Comparison of ENCODE assay signal across 22 cellular contexts in the genomic region with DNA sequence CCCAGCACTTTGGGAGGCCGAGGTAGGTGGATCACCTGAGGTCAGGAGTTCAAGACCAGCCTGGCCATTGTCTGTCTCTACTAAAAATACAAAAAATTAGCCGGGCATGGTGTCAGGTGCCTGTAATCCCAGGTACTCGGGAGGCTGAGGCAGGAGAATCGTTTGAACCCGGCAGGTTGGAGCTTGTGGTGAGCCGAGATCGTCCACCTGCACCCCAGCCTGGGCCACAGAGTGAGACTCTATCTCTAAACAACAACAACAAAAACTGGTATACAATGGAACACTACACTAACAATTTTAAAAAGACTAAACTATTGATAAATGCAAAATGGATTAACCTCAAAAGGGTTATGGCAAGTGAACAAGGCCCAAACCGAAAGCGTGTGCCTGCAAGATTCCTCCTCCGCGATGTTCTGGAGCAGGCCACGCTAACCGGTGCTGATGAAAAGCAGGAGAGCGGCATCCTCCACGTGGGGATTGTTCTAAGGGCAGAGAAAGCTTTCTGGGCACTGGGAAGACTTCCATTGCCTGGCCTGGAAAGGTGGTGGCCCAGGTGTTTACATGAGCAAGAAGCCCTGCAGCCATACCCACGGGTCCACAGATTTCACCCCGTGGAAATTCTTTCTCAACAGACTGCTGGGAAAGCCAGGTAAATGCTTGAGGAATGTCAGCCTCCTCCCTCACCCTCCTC. TPM values are rescaled to one million over a fixed set of nuclear protein-coding genes. Genes with fewer than 3 reads are reported as not detected.
DNase-seq lines count a peak whose midpoint lies in the region; ATAC-seq, FAIRE-seq and TF ChIP-seq lines count a peak whose summit lies in the region.
"Had no signal": no experiment of that assay in that cellular context is flagged by ENCODE, and none has a peak within 500 bp of the region (broad histone marks: within the 10 kb centered on the region; RNA-seq: fewer than 3 reads in every experiment).

No MANE protein-coding gene starts in this region.

- TF ChIP-seq CTCF in HEK293 (tag by site-specific recombination; IDR thresholded peaks at IDR 0.05) (no peak), kidney (IDR thresholded peaks at IDR 0.05; ENCODE audit: borderline replicate concordance, extremely low read depth, insufficient read depth) (no peak)

- no peak for ATAC-seq in stimulated activated naive B cell treated with anti-CD40 and anti-IgM and Interleukin-4, amounts not matched to agents 10 μg/mL and 1 μg/mL and 100 μg/mL, for 72 hours (replicated peaks)
- ATAC-seq in GM21717 (IDR thresholded peaks at IDR 0.05; ENCODE audit: unreplicated experiment): no peak
- ATAC-seq: left colon; stimulated activated memory B cell treated with anti-CD40 and anti-IgM and Interleukin-4, amounts not matched to agents 10 μg/mL and 1 μg/mL and 100 μg/mL, for 72 hours had no signal

- H3K79me1 ChIP-seq in neuronal stem cell (ENCODE audit: low read depth, low read length): no peaks in the 10 kb centered on the region

- H3K36me3 ChIP-seq in HEK293 (ENCODE audit: control insufficient read depth in 2 of 2, insufficient read depth in 1 of 2, low read length in 2 of 2) (no peaks in the 10 kb centered on the region), kidney (ENCODE audit: control insufficient read depth in 1 of 2, insufficient read depth in 2 of 2, low read length in 2 of 2) (no peaks in the 10 kb centered on the region), neuronal stem cell (replicated peaks in 1 of 2; ENCODE audit: control insufficient read depth in 2 of 2, insufficient read depth in 2 of 2, low read length in 2 of 2) (peaks cover 0 to 4% of the 10 kb centered on the region in 2 donors)
- H3K36me3 ChIP-seq: esophagus muscularis mucosa, neutrophil, thyroid gland had no signal

- no peak for DNase-seq in activated naive CD4-positive, alpha-beta T cell treated with anti-CD3 and anti-CD28 coated beads for 36 hours
- DNase-seq in kidney: peak; percentile 32
- DNase-seq in stimulated activated naive B cell treated with anti-CD40 and anti-IgM and Interleukin-4, amounts not matched to agents 10 μg/mL and 1 μg/mL and 100 μg/mL, for 72 hours: no peak
- no peak for DNase-seq in iPS-NIHi7 (ENCODE audit: extremely low spot score)
- DNase-seq in neuronal stem cell (ENCODE audit: low spot score): no peak
- DNase-seq: activated CD4-positive, alpha-beta memory T cell treated with anti-CD3 and anti-CD28 coated beads for 36 hours; amygdala; caudate nucleus; NCI-H524; SW 1271 had no signal

- H3K36me3 Mint-ChIP-seq in activated naive CD4-positive, alpha-beta T cell treated with anti-CD3 and anti-CD28 coated beads, Interleukin-2, amount 50 U/mL, for 24 hours: peaks cover 2% of the 10 kb centered on the region
- no peaks in the 10 kb centered on the region for H3K36me3 Mint-ChIP-seq in activated naive CD4-positive, alpha-beta T cell treated with anti-CD3 and anti-CD28 coated beads for 36 hours (ENCODE audit: low read depth)
- H3K36me3 Mint-ChIP-seq in stimulated activated naive B cell treated with anti-CD40 and anti-IgM and Interleukin-4, amounts not matched to agents 10 μg/mL and 1 μg/mL and 100 μg/mL, for 72 hours: peaks cover 11 to 19% of the 10 kb centered on the region in 2 donors
- H3K36me3 Mint-ChIP-seq: activated CD4-positive, alpha-beta memory T cell treated with anti-CD3 and anti-CD28 coated beads for 36 hours; stimulated activated memory B cell treated with anti-CD40 and anti-IgM and Interleukin-4, amounts not matched to agents 10 μg/mL and 1 μg/mL and 100 μg/mL, for 72 hours had no signal

- no peak overlapping the region for H3K4ac ChIP-seq in neuronal stem cell (ENCODE audit: low read length)

- H2BK12ac ChIP-seq in neuronal stem cell (ENCODE audit: low read length): no peak overlapping the region

- no peak for FAIRE-seq in kidney (lab: Jason Lieb, UNC)
- FAIRE-seq: G401.6, H54, TTC549 had no signal

- no peak overlapping the region for H3K14ac ChIP-seq in neuronal stem cell (ENCODE audit: low read length)

- H3K27me3 Mint-ChIP-seq in activated naive CD4-positive, alpha-beta T cell treated with anti-CD3 and anti-CD28 coated beads, Interleukin-2, amount 50 U/mL, for 24 hours: no peaks in the 10 kb centered on the region
- H3K27me3 Mint-ChIP-seq in activated naive CD4-positive, alpha-beta T cell treated with anti-CD3 and anti-CD28 coated beads for 36 hours (ENCODE audit: low read depth): no peaks in the 10 kb centered on the region
- H3K27me3 Mint-ChIP-seq in stimulated activated naive B cell treated with anti-CD40 and anti-IgM and Interleukin-4, amounts not matched to agents 10 μg/mL and 1 μg/mL and 100 μg/mL, for 72 hours: peaks cover 8 to 10% of the 10 kb centered on the region in 2 donors
- H3K27me3 Mint-ChIP-seq: activated CD4-positive, alpha-beta memory T cell treated with anti-CD3 and anti-CD28 coated beads for 36 hours had no signal

- H3K4me3 ChIP-seq in HEK293 (ENCODE audit: low read depth, low read length) (no peak overlapping the region), kidney (ENCODE audit: low read length in 2 of 2) (no peak overlapping the region), neuronal stem cell (ENCODE audit: low read length in 2 of 2) (no peak overlapping the region)
- H3K4me3 ChIP-seq: esophagus muscularis mucosa, thyroid gland had no signal

- H3K9me3 ChIP-seq in HEK293 (ENCODE audit: control insufficient read depth, insufficient read depth, low read depth, low read length): no peaks in the 10 kb centered on the region
- no peaks in the 10 kb centered on the region for H3K9me3 ChIP-seq in kidney (ENCODE audit: control insufficient read depth in 1 of 2, low read length in 2 of 2)
- peaks cover 0 to 8% of the 10 kb centered on the region in 2 donors for H3K9me3 ChIP-seq in neuronal stem cell (replicated peaks in 1 of 2; ENCODE audit: control insufficient read depth in 2 of 2, insufficient read depth in 1 of 2, low read depth in 1 of 2, low read length in 2 of 2)
- H3K9me3 ChIP-seq: esophagus muscularis mucosa, neutrophil, thyroid gland had no signal

- POLR2A ChIA-PET in HEK293 (lab: Yijun Ruan, JAX): no interaction called here

- no peak overlapping the region for H4K91ac ChIP-seq in neuronal stem cell (ENCODE audit: low read depth, low read length, poor library complexity)

- H3K9ac ChIP-seq in kidney (ENCODE audit: low read length in 2 of 2) (no peak overlapping the region), neuronal stem cell (ENCODE audit: low read depth, low read length, poor library complexity) (no peak overlapping the region)

- H3K4me1 Mint-ChIP-seq in activated naive CD4-positive, alpha-beta T cell treated with anti-CD3 and anti-CD28 coated beads, Interleukin-2, amount 50 U/mL, for 24 hours: peaks cover 16% of the 10 kb centered on the region
- peaks cover 6% of the 10 kb centered on the region for H3K4me1 Mint-ChIP-seq in activated naive CD4-positive, alpha-beta T cell treated with anti-CD3 and anti-CD28 coated beads for 36 hours (ENCODE audit: low read depth)
- H3K4me1 Mint-ChIP-seq in stimulated activated naive B cell treated with anti-CD40 and anti-IgM and Interleukin-4, amounts not matched to agents 10 μg/mL and 1 μg/mL and 100 μg/mL, for 72 hours: peaks cover 24 to 28% of the 10 kb centered on the region in 2 donors
- H3K4me1 Mint-ChIP-seq: stimulated activated memory B cell treated with anti-CD40 and anti-IgM and Interleukin-4, amounts not matched to agents 10 μg/mL and 1 μg/mL and 100 μg/mL, for 72 hours had no signal

- intact Hi-C loops in activated naive CD4-positive, alpha-beta T cell treated with anti-CD3 and anti-CD28 coated beads for 36 hours (cut with micrococcal nuclease): no loop called here
- intact Hi-C loops in kidney (cut with DNase I): no loop called here

- H3K4me3 Mint-ChIP-seq in activated naive CD4-positive, alpha-beta T cell treated with anti-CD3 and anti-CD28 coated beads, Interleukin-2, amount 50 U/mL, for 24 hours: no peak overlapping the region
- no peak overlapping the region for H3K4me3 Mint-ChIP-seq in activated naive CD4-positive, alpha-beta T cell treated with anti-CD3 and anti-CD28 coated beads for 36 hours
- H3K4me3 Mint-ChIP-seq in stimulated activated naive B cell treated with anti-CD40 and anti-IgM and Interleukin-4, amounts not matched to agents 10 μg/mL and 1 μg/mL and 100 μg/mL, for 72 hours: no peak overlapping the region
- H3K4me3 Mint-ChIP-seq: activated CD4-positive, alpha-beta memory T cell treated with anti-CD3 and anti-CD28 coated beads for 36 hours; activated T-helper 1 cell treated with anti-CD3 and anti-CD28 coated beads, Interleukin-12 subunit alpha, Interleukin-12 subunit beta, Interleukin-2, Interleukin-4 antibody, amounts not matched to agents 30 ng/mL and 10 ng/mL and 1 ng/mL, durations not matched to agents 14 hours and 24 hours and 36 hours; stimulated activated memory B cell treated with anti-CD40 and anti-IgM and Interleukin-4, amounts not matched to agents 10 μg/mL and 1 μg/mL and 100 μg/mL, for 72 hours had no signal

- no peak overlapping the region for H2AK5ac ChIP-seq in neuronal stem cell (ENCODE audit: low read depth, low read length)

- no peak overlapping the region for H2BK5ac ChIP-seq in neuronal stem cell (ENCODE audit: low read length)

- WGBS in neuronal stem cell (ENCODE audit: extremely low coverage in 2 of 2, insufficient read length in 2 of 2, insufficient replicate concordance in 1 of 2), 2 donors: no CpG with 5 or more reads among the region's 17 CpGs

- peak overlapping the region; percentile 6 for H3K27ac Mint-ChIP-seq in activated naive CD4-positive, alpha-beta T cell treated with anti-CD3 and anti-CD28 coated beads, Interleukin-2, amount 50 U/mL, for 24 hours
- no peak overlapping the region for H3K27ac Mint-ChIP-seq in activated naive CD4-positive, alpha-beta T cell treated with anti-CD3 and anti-CD28 coated beads for 36 hours
- H3K27ac Mint-ChIP-seq in stimulated activated naive B cell treated with anti-CD40 and anti-IgM and Interleukin-4, amounts not matched to agents 10 μg/mL and 1 μg/mL and 100 μg/mL, for 72 hours: peak overlapping the region; percentile 25
- H3K27ac Mint-ChIP-seq: activated CD4-positive, alpha-beta memory T cell treated with anti-CD3 and anti-CD28 coated beads for 36 hours; activated T-helper 1 cell treated with anti-CD3 and anti-CD28 coated beads, Interleukin-12 subunit alpha, Interleukin-12 subunit beta, Interleukin-2, Interleukin-4 antibody, amounts not matched to agents 30 ng/mL and 10 ng/mL and 1 ng/mL, durations not matched to agents 14 hours and 24 hours and 36 hours; stimulated activated memory B cell treated with anti-CD40 and anti-IgM and Interleukin-4, amounts not matched to agents 10 μg/mL and 1 μg/mL and 100 μg/mL, for 72 hours had no signal

- no peak overlapping the region for H3K4me2 ChIP-seq in neuronal stem cell (ENCODE audit: insufficient read depth, low read length, poor library complexity, severe bottlenecking)

- H4K8ac ChIP-seq in neuronal stem cell (ENCODE audit: low read depth, low read length): no peak overlapping the region

- H3K4me1 ChIP-seq in HEK293 (ENCODE audit: control insufficient read depth, insufficient read depth, low read length) (no peaks in the 10 kb centered on the region), kidney (ENCODE audit: control insufficient read depth in 1 of 2, insufficient read depth in 1 of 2, low read depth in 1 of 2, low read length in 2 of 2) (peaks cover 0 to 14% of the 10 kb centered on the region in 2 donors), neuronal stem cell (ENCODE audit: control insufficient read depth in 2 of 2, insufficient read depth in 1 of 2, low read depth in 1 of 2, low read length in 2 of 2) (peaks cover 3 to 5% of the 10 kb centered on the region in 2 donors)

- CTCF ChIA-PET in activated naive CD4-positive, alpha-beta T cell treated with anti-CD3 and anti-CD28 coated beads for 36 hours (lab: Charles Lee): no interaction called here
- CTCF ChIA-PET in HEK293 (lab: Yijun Ruan, JAX): no interaction called here

- H3K9me3 Mint-ChIP-seq in activated naive CD4-positive, alpha-beta T cell treated with anti-CD3 and anti-CD28 coated beads, Interleukin-2, amount 50 U/mL, for 24 hours: peaks cover 6% of the 10 kb centered on the region
- H3K9me3 Mint-ChIP-seq in activated naive CD4-positive, alpha-beta T cell treated with anti-CD3 and anti-CD28 coated beads for 36 hours: peaks cover 9% of the 10 kb centered on the region
- H3K9me3 Mint-ChIP-seq in stimulated activated naive B cell treated with anti-CD40 and anti-IgM and Interleukin-4, amounts not matched to agents 10 μg/mL and 1 μg/mL and 100 μg/mL, for 72 hours: peaks cover 19 to 20% of the 10 kb centered on the region in 2 donors

- H2BK15ac ChIP-seq in neuronal stem cell (ENCODE audit: low read length): no peak overlapping the region

- H2AFZ ChIP-seq in neuronal stem cell (ENCODE audit: low read length): no peak overlapping the region

- no peak overlapping the region for H3K27ac ChIP-seq in HEK293 (ENCODE audit: extremely low read depth, low read depth, low read length)
- no peak overlapping the region for H3K27ac ChIP-seq in kidney (ENCODE audit: low read depth in 2 of 2, low read length in 2 of 2)
- H3K27ac ChIP-seq in neuronal stem cell (replicated peaks; ENCODE audit: low read length): no peak overlapping the region
- H3K27ac ChIP-seq: esophagus muscularis mucosa, neutrophil, thyroid gland had no signal

- no peak overlapping the region for H2BK120ac ChIP-seq in neuronal stem cell (ENCODE audit: low read depth, low read length)

- H3K23ac ChIP-seq in neuronal stem cell (ENCODE audit: low read depth, low read length, poor library complexity): no peak overlapping the region

- H3K18ac ChIP-seq in neuronal stem cell (ENCODE audit: low read length): no peak overlapping the region

- H3K27me3 ChIP-seq in neuronal stem cell (ENCODE audit: control insufficient read depth in 3 of 3, insufficient read depth in 3 of 3, low read depth in 1 of 3, low read length in 3 of 3): peaks cover 0 to 4% (median 0%) of the 10 kb centered on the region in 3 experiments
- H3K27me3 ChIP-seq: esophagus muscularis mucosa, neutrophil, thyroid gland had no signal

RNA-seq across cellular contexts. Expression of gene PDGFA, which starts 53.8 kb away (rescaled TPM):
- total RNA-seq in activated naive CD4-positive, alpha-beta T cell treated with anti-CD3 and anti-CD28 coated beads for 36 hours: 1 to 10 TPM; 7.7 TPM
- 53.0 TPM for total RNA-seq in kidney
- polyA plus RNA-seq in kidney (ENCODE audit: insufficient read depth, low read depth, low replicate concordance): 14.1 TPM
- 6.2 TPM for polyA plus RNA-seq in neuronal stem cell (2013, experiment 1 of 2)
- 5.7 TPM for polyA plus RNA-seq in neuronal stem cell (2013, experiment 2 of 2)
